In genomic region chr6:79076160-79076559, GRCh38 we compare ENCODE assay signal across 8 cellular contexts. TPM values are rescaled to one million over a fixed set of nuclear protein-coding genes. Genes with fewer than 3 reads are reported as not detected.
DNase-seq lines count a peak whose midpoint lies in the region; ATAC-seq lines count a peak whose summit lies in the region.

No MANE protein-coding gene starts in this region.

- H3K27ac Mint-ChIP-seq in activated T-helper 1 cell treated with anti-CD3 and anti-CD28 coated beads, Interleukin-12 subunit alpha, Interleukin-12 subunit beta, Interleukin-2, Interleukin-4 antibody, amounts not matched to agents 30 ng/mL and 10 ng/mL and 1 ng/mL, durations not matched to agents 14 hours and 24 hours and 36 hours, result peak overlapping the region; percentile 88
- H3K27ac Mint-ChIP-seq in stimulated activated memory B cell treated with anti-CD40 and anti-IgM and Interleukin-4, amounts not matched to agents 10 μg/mL and 1 μg/mL and 100 μg/mL, for 72 hours, result peak overlapping the region; percentile 95

- H3K9me3 Mint-ChIP-seq in activated T-helper 1 cell treated with anti-CD3 and anti-CD28 coated beads, Interleukin-12 subunit alpha, Interleukin-12 subunit beta, Interleukin-2, Interleukin-4 antibody, amounts not matched to agents 30 ng/mL and 10 ng/mL and 1 ng/mL, durations not matched to agents 14 hours and 24 hours and 36 hours, result no peaks in the 10 kb centered on the region
- H3K9me3 Mint-ChIP-seq in stimulated activated memory B cell treated with anti-CD40 and anti-IgM and Interleukin-4, amounts not matched to agents 10 μg/mL and 1 μg/mL and 100 μg/mL, for 72 hours, result no peaks in the 10 kb centered on the region

- H3K27me3 Mint-ChIP-seq in activated T-helper 1 cell treated with anti-CD3 and anti-CD28 coated beads, Interleukin-12 subunit alpha, Interleukin-12 subunit beta, Interleukin-2, Interleukin-4 antibody, amounts not matched to agents 30 ng/mL and 10 ng/mL and 1 ng/mL, durations not matched to agents 14 hours and 24 hours and 36 hours (ENCODE audit: insufficient read depth), result peaks cover 6% of the 10 kb centered on the region
- no peaks in the 10 kb centered on the region for H3K27me3 Mint-ChIP-seq in stimulated activated memory B cell treated with anti-CD40 and anti-IgM and Interleukin-4, amounts not matched to agents 10 μg/mL and 1 μg/mL and 100 μg/mL, for 72 hours

- peak; percentile 13 for DNase-seq in HCEC 1CT
- no peak for DNase-seq in activated T-helper 1 cell treated with anti-CD3 and anti-CD28 coated beads, Interleukin-12 subunit alpha, Interleukin-12 subunit beta, Interleukin-2, Interleukin-4 antibody, amounts not matched to agents 30 ng/mL and 10 ng/mL and 1 ng/mL, durations not matched to agents 14 hours and 24 hours and 36 hours (ENCODE audit: low spot score)
- no peak for DNase-seq in glomerular visceral epithelial cell (ENCODE audit: extremely low spot score)

- H2AFZ ChIP-seq in ACC112 (ENCODE audit: low read length, unreplicated experiment), result peak overlapping the region; percentile 75

- H3K36me3 ChIP-seq in ACC112 (ENCODE audit: insufficient read depth, low read length), result peaks cover 3% of the 10 kb centered on the region; the same call in 1 of the 2 replicates

- ATAC-seq in stimulated activated memory B cell treated with anti-CD40 and anti-IgM and Interleukin-4, amounts not matched to agents 10 μg/mL and 1 μg/mL and 100 μg/mL, for 72 hours, result no peak
- ATAC-seq in GM19395 (IDR thresholded peaks at IDR 0.05; ENCODE audit: unreplicated experiment) (no peak), GM18868 (IDR thresholded peaks at IDR 0.05; ENCODE audit: unreplicated experiment) (no peak)

- H3K4me3 Mint-ChIP-seq in activated T-helper 1 cell treated with anti-CD3 and anti-CD28 coated beads, Interleukin-12 subunit alpha, Interleukin-12 subunit beta, Interleukin-2, Interleukin-4 antibody, amounts not matched to agents 30 ng/mL and 10 ng/mL and 1 ng/mL, durations not matched to agents 14 hours and 24 hours and 36 hours, result peak overlapping the region; percentile 88
- peak overlapping the region; percentile 84 for H3K4me3 Mint-ChIP-seq in stimulated activated memory B cell treated with anti-CD40 and anti-IgM and Interleukin-4, amounts not matched to agents 10 μg/mL and 1 μg/mL and 100 μg/mL, for 72 hours

- intact Hi-C loops in activated T-helper 1 cell treated with anti-CD3 and anti-CD28 coated beads, Interleukin-12 subunit alpha, Interleukin-12 subunit beta, Interleukin-2, Interleukin-4 antibody, amounts not matched to agents 30 ng/mL and 10 ng/mL and 1 ng/mL, durations not matched to agents 14 hours and 24 hours and 36 hours (cut with micrococcal nuclease), result loop anchor here (1.0 to 10.0 kb wide), 4 partner anchors 41 to 1089 kb away; no protein-coding TSS in a partner anchor

- peaks cover 55% of the 10 kb centered on the region for H3K4me1 Mint-ChIP-seq in activated T-helper 1 cell treated with anti-CD3 and anti-CD28 coated beads, Interleukin-12 subunit alpha, Interleukin-12 subunit beta, Interleukin-2, Interleukin-4 antibody, amounts not matched to agents 30 ng/mL and 10 ng/mL and 1 ng/mL, durations not matched to agents 14 hours and 24 hours and 36 hours (ENCODE audit: low read depth)
- peaks cover 43% of the 10 kb centered on the region for H3K4me1 Mint-ChIP-seq in stimulated activated memory B cell treated with anti-CD40 and anti-IgM and Interleukin-4, amounts not matched to agents 10 μg/mL and 1 μg/mL and 100 μg/mL, for 72 hours

- peaks cover 7% of the 10 kb centered on the region for H3K36me3 Mint-ChIP-seq in activated T-helper 1 cell treated with anti-CD3 and anti-CD28 coated beads, Interleukin-12 subunit alpha, Interleukin-12 subunit beta, Interleukin-2, Interleukin-4 antibody, amounts not matched to agents 30 ng/mL and 10 ng/mL and 1 ng/mL, durations not matched to agents 14 hours and 24 hours and 36 hours (ENCODE audit: low read depth)
- H3K36me3 Mint-ChIP-seq in stimulated activated memory B cell treated with anti-CD40 and anti-IgM and Interleukin-4, amounts not matched to agents 10 μg/mL and 1 μg/mL and 100 μg/mL, for 72 hours, result peaks cover 2% of the 10 kb centered on the region

- peak overlapping the region; percentile 84 for H3K27ac ChIP-seq in ACC112 (ENCODE audit: low read depth, low read length)

- H3K27me3 ChIP-seq in ACC112 (ENCODE audit: insufficient read depth, low read length), result no peaks in the 10 kb centered on the region

- H3K4me1 ChIP-seq in ACC112 (ENCODE audit: control insufficient read depth, insufficient read depth, low read length, unreplicated experiment), result peaks cover 24% of the 10 kb centered on the region

- H3K79me2 ChIP-seq in ACC112 (ENCODE audit: control insufficient read depth, insufficient read depth, low read length, unreplicated experiment), result peaks cover 51% of the 10 kb centered on the region

- peak overlapping the region; percentile 86 for H3K4me3 ChIP-seq in ACC112 (ENCODE audit: low read depth, low read length)
- peak overlapping the region; percentile 72 for H3K4me3 ChIP-seq in iPS-11a (ENCODE audit: low read depth, low read length)

RNA-seq across cellular contexts. Expression of gene PHIP, which starts 1.9 kb away (rescaled TPM):
- 34.8 and 37.2 TPM in 2 replicates for total RNA-seq in activated T-helper 1 cell treated with anti-CD3 and anti-CD28 coated beads, Interleukin-12 subunit alpha, Interleukin-12 subunit beta, Interleukin-2, Interleukin-4 antibody, amounts not matched to agents 30 ng/mL and 10 ng/mL and 1 ng/mL, durations not matched to agents 14 hours and 24 hours and 36 hours
